ENCODE assay signal across 1 cellular context in genomic region chr18:3251249-3251962, GRCh38.
TF ChIP-seq lines count a peak whose summit lies in the region.

No MANE protein-coding gene starts in this region.

TF ChIP-seq in SK-N-SH treated with all-trans-retinoic acid at 6 μM for 48 hours, 23 proteins besides CTCF, POLR2A, EP300 and RAD21 (continued from another document):
- TF ChIP-seq PATZ1 (CRISPR knock-in tag; IDR thresholded peaks at IDR 0.05; ENCODE audit: borderline replicate concordance): no peak; the same call in 1 of the 2 replicates
- TF ChIP-seq CREB5 (CRISPR knock-in tag; IDR thresholded peaks at IDR 0.05; ENCODE audit: low read depth): no peak
- no peak for TF ChIP-seq TCF4 (CRISPR knock-in tag; IDR thresholded peaks at IDR 0.05; ENCODE audit: borderline replicate concordance)
- TF ChIP-seq ZFP3 (CRISPR knock-in tag; IDR thresholded peaks at IDR 0.05): no peak
TF ChIP-seq in SK-N-SH treated with all-trans-retinoic acid at 6 μM for 48 hours: peak in this region for 3.
